Comparison of ENCODE assay signal across 19 cellular contexts in genomic region chr3:123480428-123480827, GRCh38. TPM values are rescaled to one million over a fixed set of nuclear protein-coding genes. Genes with fewer than 3 reads are reported as not detected.
DNase-seq lines count a peak whose midpoint lies in the region; ATAC-seq and TF ChIP-seq lines count a peak whose summit lies in the region.
"Had no signal": no experiment of that assay in that cellular context is flagged by ENCODE, and none has a peak within 500 bp of the region (broad histone marks: within the 10 kb centered on the region; RNA-seq: fewer than 3 reads in every experiment).

No MANE protein-coding gene starts in this region.

- H3K4me1 Mint-ChIP-seq in natural killer cell treated with Interleukin-12 subunit alpha and Interleukin-12 subunit beta and Interleukin-15 and Interleukin-18, amount 100 ng/mL, for 72 hours (ENCODE audit: low read depth in 2 of 2), result peaks cover 0 to 4% of the 10 kb centered on the region in 2 donors

- no peak overlapping the region for H3K27ac Mint-ChIP-seq in natural killer cell treated with Interleukin-12 subunit alpha and Interleukin-12 subunit beta and Interleukin-15 and Interleukin-18, amount 100 ng/mL, for 72 hours
- H3K27ac Mint-ChIP-seq: activated naive CD4-positive, alpha-beta T cell treated with anti-CD3 and anti-CD28 coated beads, Interleukin-2, amount 50 U/mL, for 72 hours; CD4-positive, alpha-beta T cell had no signal

- TF ChIP-seq CTCF in GM13977 (IDR thresholded peaks at IDR 0.05; ENCODE audit: extremely low read depth, insufficient read depth, missing control alignments) (no peak), NB4 (IDR thresholded peaks at IDR 0.05; ENCODE audit: low read depth, low read length) (no peak)

- H3K27me3 Mint-ChIP-seq in natural killer cell treated with Interleukin-12 subunit alpha and Interleukin-12 subunit beta and Interleukin-15 and Interleukin-18, amount 100 ng/mL, for 72 hours, result peaks cover 9 to 11% of the 10 kb centered on the region in 2 donors

- no peak overlapping the region for H3K4me3 Mint-ChIP-seq in natural killer cell treated with Interleukin-12 subunit alpha and Interleukin-12 subunit beta and Interleukin-15 and Interleukin-18, amount 100 ng/mL, for 72 hours
- H3K4me3 Mint-ChIP-seq: CD4-positive, alpha-beta T cell had no signal

- in situ Hi-C loops in GM13977 (cut with MboI; ENCODE audit: low pct_unique_long_range_greater_than_20kb, low sequenced_read_pairs, unreplicated experiment), result no loop called here

- no peaks in the 10 kb centered on the region for H3K36me3 Mint-ChIP-seq in natural killer cell treated with Interleukin-12 subunit alpha and Interleukin-12 subunit beta and Interleukin-15 and Interleukin-18, amount 100 ng/mL, for 72 hours
- H3K36me3 Mint-ChIP-seq: activated naive CD4-positive, alpha-beta T cell treated with anti-CD3 and anti-CD28 coated beads, Interleukin-2, amount 50 U/mL, for 72 hours had no signal

- no peak overlapping the region for H3K4me3 ChIP-seq in NB4 (ENCODE audit: low read depth, low read length)
- H3K4me3 ChIP-seq: lower lobe of right lung, thoracic aorta had no signal

- H3K9me3 Mint-ChIP-seq in natural killer cell treated with Interleukin-12 subunit alpha and Interleukin-12 subunit beta and Interleukin-15 and Interleukin-18, amount 100 ng/mL, for 72 hours, result no peaks in the 10 kb centered on the region
- H3K9me3 Mint-ChIP-seq: activated naive CD4-positive, alpha-beta T cell treated with anti-CD3 and anti-CD28 coated beads, Interleukin-2, amount 50 U/mL, for 72 hours; CD4-positive, alpha-beta T cell had no signal

- peak; percentile 58 for ATAC-seq in GM21381 (IDR thresholded peaks at IDR 0.05; ENCODE audit: unreplicated experiment)
- ATAC-seq in natural killer cell treated with Interleukin-12 subunit alpha and Interleukin-12 subunit beta and Interleukin-15 and Interleukin-18, amount 100 ng/mL, for 72 hours, result peak; percentile 37 to 40
- ATAC-seq in HG03196 (IDR thresholded peaks at IDR 0.05; ENCODE audit: unreplicated experiment), result no peak
- ATAC-seq in GM21723 (IDR thresholded peaks at IDR 0.05; ENCODE audit: unreplicated experiment), result no peak
- ATAC-seq: activated naive CD4-positive, alpha-beta T cell treated with anti-CD3 and anti-CD28 coated beads, Interleukin-2, amount 50 U/mL, for 72 hours; lower lobe of right lung had no signal

- DNase-seq in GM13977 (ENCODE audit: low spot score), result peak; percentile 24
- peak; percentile 52 for DNase-seq in NB4 (ENCODE audit: low read depth)
- no peak for DNase-seq in natural killer cell treated with Interleukin-12 subunit alpha and Interleukin-12 subunit beta and Interleukin-15 and Interleukin-18, amount 100 ng/mL, for 72 hours (ENCODE audit: low spot score)
- no peak for DNase-seq in GM03348 (ENCODE audit: low spot score)
- no peak for DNase-seq in HT-29 (ENCODE audit: low spot score)
- DNase-seq: activated CD4-positive, CD25-positive, alpha-beta regulatory T cell; activated T-cell treated with anti-CD3 and anti-CD28 coated beads, Interleukin-2, amount 50 U/mL, for 48 hours; CD4-positive, alpha-beta T cell; DMS53; lower lobe of right lung; NCI-H526; nucleus accumbens; SIG-M5; T-helper 2 cell had no signal

- no peak for TF ChIP-seq POLR2A in NB4 (IDR thresholded peaks at IDR 0.05; ENCODE audit: extremely low read depth, insufficient read length)

RNA-seq across cellular contexts. Expression of gene ADCY5, which starts 31.5 kb away (rescaled TPM):
- total RNA-seq in natural killer cell treated with Interleukin-12 subunit alpha and Interleukin-12 subunit beta and Interleukin-15 and Interleukin-18, amount 100 ng/mL, for 72 hours, result not detected
- 1.2 and 1.6 TPM in 2 replicates for total RNA-seq in HT-29 (2014; rRNA removed; shearing (Covaris generic))
- total RNA-seq: activated naive CD4-positive, alpha-beta T cell treated with anti-CD3 and anti-CD28 coated beads, Interleukin-2, amount 50 U/mL, for 72 hours; CD4-positive, alpha-beta T cell had no signal

Comparison
In these comparisons a context has a peak if more than half of its experiments do, and no peak if none do; other contexts are left out.
1. DNase-seq: peak in GM13977 (single experiment) and NB4 (single experiment); none in natural killer cell treated with Interleukin-12 subunit alpha and Interleukin-12 subunit beta and Interleukin-15 and Interleukin-18, amount 100 ng/mL, for 72 hours (single experiment), GM03348 (single experiment) and HT-29 (single experiment).
2. ATAC-seq: peak in GM21381 (single experiment) and natural killer cell treated with Interleukin-12 subunit alpha and Interleukin-12 subunit beta and Interleukin-15 and Interleukin-18, amount 100 ng/mL, for 72 hours (2 of 2); none in HG03196 (single experiment) and GM21723 (single experiment).